Comparison of ENCODE assay signal across 12 cellular contexts in genomic region chr10:58017719-58018367, GRCh38.
DNase-seq lines count a peak whose midpoint lies in the region; ATAC-seq and TF ChIP-seq lines count a peak whose summit lies in the region.
"Had no signal": no experiment of that assay in that cellular context is flagged by ENCODE, and none has a peak within 500 bp of the region (broad histone marks: within the 10 kb centered on the region; RNA-seq: fewer than 3 reads in every experiment).

No MANE protein-coding gene starts in this region.

- 0 out of 2 replicates have a peak overlapping the region, but pooled peaks have one; percentile 10 for H3K4me2 ChIP-seq in PC-3 (ENCODE audit: low read length)

- peaks cover 16% of the 10 kb centered on the region for H3K4me1 ChIP-seq in PC-3 (ENCODE audit: insufficient read depth, low read length)

- peak; percentile 93 for ATAC-seq in PC-3
- ATAC-seq: esophagus mucosa had no signal

- CTCF ChIA-PET in PC-3 (lab: Charles Lee) = interaction anchor here (0.7 kb wide), 1 partner anchor 211 kb away, joined by 8 read pairs; no protein-coding TSS in a partner anchor

- DNase-seq in Daoy (ENCODE audit: low read depth) = peak; percentile 50
- DNase-seq in PC-3 = peak; percentile 89
- peak; percentile 67 to 97 for DNase-seq in cardiac fibroblast (ENCODE audit: low read depth in 2 of 2)
- peak; percentile 71 for DNase-seq in non-pigmented ciliary epithelial cell (ENCODE audit: low read depth)
- no peak for DNase-seq in SKM-1 (lab: John Stamatoyannopoulos, UW; ENCODE audit: unreplicated experiment)
- DNase-seq in iPS-NIHi11 (ENCODE audit: low spot score) = no peak
- DNase-seq in stimulated activated CD4-positive, alpha-beta T cell treated with anti-CD3 and anti-CD28 coated beads, Interleukin-12 subunit alpha, Interleukin-12 subunit beta, amount 100 ng/mL, for 4 hours = no peak
- DNase-seq in NCI-H146 (lab: John Stamatoyannopoulos, UW) = no peak
- DNase-seq: activated CD8-positive, alpha-beta memory T cell treated with anti-CD3 and anti-CD28 coated beads, Interleukin-2, amount 50 U/mL, for 48 hours; DMS153; NCI-H2171 treated with DMSO at 0.1 percent for 48 hours had no signal

- H4K20me1 ChIP-seq in PC-3 (ENCODE audit: low read length) = no peaks in the 10 kb centered on the region

- H3K4me3 ChIP-seq in PC-3 (ENCODE audit: low read length) (no peak overlapping the region), cardiac fibroblast (replicated peaks in 1 of 2; ENCODE audit: low read depth in 2 of 2, low read length in 2 of 2) (no peak overlapping the region)

- intact Hi-C loops in PC-3 (cut with micrococcal nuclease) = no loop called here

- TF ChIP-seq CTCF in PC-3 (conservative IDR thresholded peaks at IDR 0.05; ENCODE audit: low read depth, low read length) = peak; percentile 56
- peak; percentile 38 for TF ChIP-seq CTCF in cardiac fibroblast (IDR thresholded peaks at IDR 0.05; ENCODE audit: low read depth, low read length)

- no peaks in the 10 kb centered on the region for H3F3A ChIP-seq in PC-3 (ENCODE audit: low read length, unreplicated experiment)

- no peaks in the 10 kb centered on the region for H3K36me3 ChIP-seq in PC-3 (ENCODE audit: low read depth, low read length)

- peak overlapping the region; percentile 56 for H3K27ac ChIP-seq in PC-3 (ENCODE audit: low read length)

- POLR2A ChIA-PET in PC-3 (lab: Charles Lee; ENCODE audit: unreplicated experiment) = interaction anchor here (0.6 kb wide), 1 partner anchor 45 kb away, joined by 4 read pairs; no protein-coding TSS in a partner anchor

- H3K9ac ChIP-seq in PC-3 (ENCODE audit: low read length) = no peak overlapping the region

- H3K9me2 ChIP-seq in PC-3 (replicated peaks; ENCODE audit: low read length) = no peaks in the 10 kb centered on the region

- no peak overlapping the region for H2AFZ ChIP-seq in PC-3 (ENCODE audit: low read length)

- BruUV-seq in PC-3 (replicated peaks; lab: Mats Ljungman, UMichigan) = no TSS peak

- H3K9me3 ChIP-seq in PC-3 (ENCODE audit: low read length) = no peaks in the 10 kb centered on the region

- no peaks in the 10 kb centered on the region for H3K27me3 ChIP-seq in PC-3 (ENCODE audit: low read length)

- no peaks in the 10 kb centered on the region for H3K79me2 ChIP-seq in PC-3 (ENCODE audit: low read length)

Comparison
In these comparisons a context has a peak if more than half of its experiments do, and no peak if none do; other contexts are left out.
1. DNase-seq: peak in Daoy (single experiment), PC-3 (single experiment), cardiac fibroblast (2 of 2) and non-pigmented ciliary epithelial cell (single experiment); none in SKM-1 (single experiment), iPS-NIHi11 (single experiment), stimulated activated CD4-positive, alpha-beta T cell treated with anti-CD3 and anti-CD28 coated beads, Interleukin-12 subunit alpha, Interleukin-12 subunit beta, amount 100 ng/mL, for 4 hours (single experiment) and NCI-H146 (single experiment).